Comparison of ENCODE assay signal across 8 cellular contexts in the genomic region with DNA sequence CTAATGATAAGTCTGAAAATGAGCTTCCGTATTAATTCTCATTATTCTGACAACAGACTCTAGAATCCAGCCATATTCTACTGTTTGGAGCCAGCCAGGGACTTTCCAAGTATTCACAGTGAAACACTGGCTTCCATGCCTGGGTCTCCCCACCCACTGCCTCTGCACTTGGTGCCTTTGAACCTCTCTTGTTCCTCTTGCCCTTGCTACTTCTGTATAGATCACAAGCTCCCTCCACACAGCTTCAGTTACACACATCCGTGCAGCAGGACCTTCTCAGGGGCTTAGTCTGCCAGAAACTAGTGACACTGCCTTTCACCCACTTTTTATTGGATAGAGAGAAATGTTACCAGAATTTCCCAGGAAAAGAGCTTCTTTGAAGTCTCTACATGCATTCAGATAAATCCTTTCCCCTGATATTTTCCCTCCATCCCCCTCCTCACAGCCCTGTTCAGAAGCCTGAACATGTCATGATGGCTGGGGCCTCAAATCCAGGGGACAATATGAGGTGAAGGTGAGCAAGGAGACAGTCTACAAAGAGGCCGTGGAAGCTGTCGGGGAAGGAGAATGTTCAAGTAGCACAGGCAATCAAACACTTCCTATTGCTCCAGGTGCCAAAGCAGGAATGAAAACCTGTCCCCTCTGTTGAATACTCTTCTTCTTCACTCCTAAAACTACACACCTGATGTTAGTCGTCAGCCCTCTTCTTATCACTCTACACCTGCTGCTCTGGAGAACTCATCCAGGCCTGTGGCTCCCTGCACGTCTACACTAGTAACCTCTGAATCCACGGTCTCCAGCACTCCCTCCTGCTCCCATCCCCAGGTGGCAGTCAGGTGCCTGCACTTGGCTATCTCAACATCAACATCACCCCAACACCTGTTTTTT. TPM values are rescaled to one million over a fixed set of nuclear protein-coding genes. Genes with fewer than 3 reads are reported as not detected.
A peak's percentile ranks its signal among the peaks of the same experiment; 100 is the strongest.
DNase-seq lines count a peak whose midpoint lies in the region; TF ChIP-seq lines count a peak whose summit lies in the region.

No MANE protein-coding gene starts in this region.

- no peak overlapping the region for H2AFZ ChIP-seq in H9 (ENCODE audit: low read length)

- H3K23ac ChIP-seq in H9 (ENCODE audit: insufficient read length, low read depth, low read length) = no peak overlapping the region

- peaks cover 26% of the 10 kb centered on the region for H3K27me3 Mint-ChIP-seq in H9 (ENCODE audit: low read depth)
- no peaks in the 10 kb centered on the region for H3K27me3 Mint-ChIP-seq in stimulated activated naive CD8-positive, alpha-beta T cell treated with anti-CD3 and anti-CD28 coated beads, Interleukin-15, Interleukin-2, amounts not matched to agents 100 ng/mL and 50 ng/mL, for 24 hours

- TF ChIP-seq POLR2A in GM18526 (IDR thresholded peaks at IDR 0.05; ENCODE audit: extremely low read depth, insufficient read length) = peak; percentile 37

- H3K23me2 ChIP-seq in H9 (ENCODE audit: insufficient read length, low read depth, low read length, poor library complexity, severe bottlenecking) = no peaks in the 10 kb centered on the region

- no peak overlapping the region for H2BK120ac ChIP-seq in H9 (ENCODE audit: low read depth, low read length, poor library complexity, severe bottlenecking)

- no peak overlapping the region for H3K4me2 ChIP-seq in H9 (ENCODE audit: insufficient read depth, insufficient read length, low read length)

- no peaks in the 10 kb centered on the region for H3K9me3 ChIP-seq in H9 (ENCODE audit: control insufficient read depth, low read depth, low read length)

- H3T11ph ChIP-seq in H9 (ENCODE audit: low read length) = no peak overlapping the region

- DNase-seq in H9 (no peak), RPMI7951 (ENCODE audit: low read depth) (peak; percentile 18), germinal center (ENCODE audit: low spot score) (peak; percentile 60), ACHN (no peak), DMS79 (lab: John Stamatoyannopoulos, UW) (no peak), RKO (ENCODE audit: low spot score) (no peak)

- H3K4me1 Mint-ChIP-seq in H9 = peaks cover 0 to 4% of the 10 kb centered on the region in 2 experiments; a peak in 1 of 4 replicates
- H3K4me1 Mint-ChIP-seq in stimulated activated naive CD8-positive, alpha-beta T cell treated with anti-CD3 and anti-CD28 coated beads, Interleukin-15, Interleukin-2, amounts not matched to agents 100 ng/mL and 50 ng/mL, for 24 hours (ENCODE audit: low read depth) = peaks cover 31% of the 10 kb centered on the region

- H2AK5ac ChIP-seq in H9 (ENCODE audit: insufficient read length, low read length) = no peak overlapping the region

- H3K18ac ChIP-seq in H9 (ENCODE audit: insufficient read length, low read depth, low read length) = no peak overlapping the region

- no peak overlapping the region for H4K91ac ChIP-seq in H9 (ENCODE audit: insufficient read length, low read depth, low read length)

- no peak overlapping the region for H3K56ac ChIP-seq in H9 (ENCODE audit: insufficient read length, low read depth, low read length)

- H3K4me1 ChIP-seq in H9 (ENCODE audit: insufficient read depth, low read length) = no peaks in the 10 kb centered on the region

- H3K9ac ChIP-seq in H9 (ENCODE audit: extremely low read depth, insufficient read length, low read length) = no peak overlapping the region

- no peaks in the 10 kb centered on the region for H4K20me1 ChIP-seq in H9 (ENCODE audit: control insufficient read depth, insufficient read depth, insufficient read length)

- H2BK20ac ChIP-seq in H9 (ENCODE audit: low read depth, low read length, poor library complexity, severe bottlenecking) = no peak overlapping the region

- no peak overlapping the region for H3K4ac ChIP-seq in H9 (ENCODE audit: low read depth, low read length)

- no peak overlapping the region for H3K27ac ChIP-seq in H9 (ENCODE audit: insufficient read length, low read depth, low read length)

- H3K27ac Mint-ChIP-seq in H9 = no peak overlapping the region
- H3K27ac Mint-ChIP-seq in stimulated activated naive CD8-positive, alpha-beta T cell treated with anti-CD3 and anti-CD28 coated beads, Interleukin-15, Interleukin-2, amounts not matched to agents 100 ng/mL and 50 ng/mL, for 24 hours = peak overlapping the region; percentile 72

- in situ Hi-C loops in ACHN (cut with HindIII; ENCODE audit: low pct_ligation_motif_present, low pct_unique_long_range_greater_than_20kb, low sequenced_read_pairs) = no loop called here

- H2BK5ac ChIP-seq in H9 (ENCODE audit: insufficient read length, low read length) = no peak overlapping the region

- H2BK15ac ChIP-seq in H9 (ENCODE audit: low read depth, low read length) = no peak overlapping the region

- WGBS in H9 (ENCODE audit: extremely low coverage, insufficient read length, low lambda C conversion rate) = no CpG with 5 or more reads among the region's 7 CpGs

- no peaks in the 10 kb centered on the region for H3K36me3 Mint-ChIP-seq in H9 (ENCODE audit: insufficient read depth in 1 of 3, low read depth in 3 of 3)
- no peaks in the 10 kb centered on the region for H3K36me3 Mint-ChIP-seq in stimulated activated naive CD8-positive, alpha-beta T cell treated with anti-CD3 and anti-CD28 coated beads, Interleukin-15, Interleukin-2, amounts not matched to agents 100 ng/mL and 50 ng/mL, for 24 hours (ENCODE audit: low read depth)

- H3K4me3 Mint-ChIP-seq in H9 = no peak overlapping the region
- H3K4me3 Mint-ChIP-seq in stimulated activated naive CD8-positive, alpha-beta T cell treated with anti-CD3 and anti-CD28 coated beads, Interleukin-15, Interleukin-2, amounts not matched to agents 100 ng/mL and 50 ng/mL, for 24 hours = no peak overlapping the region

- no peak overlapping the region for H2BK12ac ChIP-seq in H9 (ENCODE audit: insufficient read length, low read depth, low read length)

- no peaks in the 10 kb centered on the region for H3K79me1 ChIP-seq in H9 (ENCODE audit: insufficient read depth, low read depth, low read length, poor library complexity, severe bottlenecking)

- peaks cover 0 to 1% of the 10 kb centered on the region in 2 experiments; a peak in 2 of 5 replicates for H3K9me3 Mint-ChIP-seq in H9
- no peaks in the 10 kb centered on the region for H3K9me3 Mint-ChIP-seq in stimulated activated naive CD8-positive, alpha-beta T cell treated with anti-CD3 and anti-CD28 coated beads, Interleukin-15, Interleukin-2, amounts not matched to agents 100 ng/mL and 50 ng/mL, for 24 hours

- H4K8ac ChIP-seq in H9 (replicated peaks; ENCODE audit: insufficient read length, low read depth, low read length) = no peak overlapping the region

- no peaks in the 10 kb centered on the region for H3K79me2 ChIP-seq in H9 (ENCODE audit: insufficient read depth, low read length)

- no peak overlapping the region for H3K14ac ChIP-seq in H9 (ENCODE audit: insufficient read depth, low read length)

- peak; percentile 17; the same call in 1 of the 3 replicates for TF ChIP-seq CTCF in H9 (conservative IDR thresholded peaks at IDR 0.05)

- H4K5ac ChIP-seq in H9 (ENCODE audit: insufficient read length, low read depth, low read length) = no peak overlapping the region

- no peaks in the 10 kb centered on the region for H3K27me3 ChIP-seq in H9 (ENCODE audit: insufficient read depth, low read length)

RNA-seq across cellular contexts. Expression of a gene that starts 20.1 kb away (rescaled TPM):
- 15.3 and 15.6 TPM in 2 replicates for total RNA-seq in H9 (2021)
- under 0.01 TPM in 1 of 2 replicates, not detected in the other for total RNA-seq in RPMI7951 (2014; rRNA removed; shearing (Covaris generic))

RNA-seq across cellular contexts. Expression of a gene that starts 43.9 kb away (rescaled TPM):
- 2.6 and 4.0 TPM in 2 replicates for total RNA-seq in H9 (2021)
- total RNA-seq in RPMI7951 (2014; rRNA removed; shearing (Covaris generic)) = 4.4 and 10.0 TPM in 2 replicates

RNA-seq across cellular contexts. Expression of a gene that starts 46.2 kb away (rescaled TPM):
- 23.4 and 23.6 TPM in 2 replicates for total RNA-seq in H9 (2021)
- total RNA-seq in RPMI7951 (2014; rRNA removed; shearing (Covaris generic)) = 29.6 and 35.4 TPM in 2 replicates

Comparison
In these comparisons a context has a peak if more than half of its experiments do, and no peak if none do; other contexts are left out.
1. DNase-seq: peak in RPMI7951 (single experiment) and germinal center (single experiment); none in H9 (single experiment), ACHN (single experiment), DMS79 (single experiment) and RKO (single experiment).
2. RNA of a gene that starts 20.1 kb away (total RNA-seq): 15.3 to 15.6 TPM in H9; under 0.01 TPM in RPMI7951; every median in the first group is over 10 times any median in the second.